In genomic region chr2:98333922-98334321, GRCh38 we compare ENCODE assay signal across 1 cellular context.
TF ChIP-seq lines count a peak whose summit lies in the region.

No MANE protein-coding gene starts in this region.

TF ChIP-seq in HepG2, 621 proteins besides CTCF, POLR2A, EP300 and RAD21 (continued from another document):
- TF ChIP-seq TERF1 (CRISPR knock-in tag; IDR thresholded peaks at IDR 0.05) (no peak), ZFP82 (CRISPR knock-in tag; IDR thresholded peaks at IDR 0.05; ENCODE audit: borderline replicate concordance) (no peak), ZEB1 (IDR thresholded peaks at IDR 0.05; ENCODE audit: insufficient replicate concordance, low read depth) (no peak), HNF4G (IDR thresholded peaks at IDR 0.05; ENCODE audit: borderline replicate concordance, low read depth, low read length) (no peak), HNF4G (CRISPR knock-in tag; IDR thresholded peaks at IDR 0.05; ENCODE audit: borderline replicate concordance, low read depth) (no peak), TAF1 (CRISPR knock-in tag; IDR thresholded peaks at IDR 0.05) (no peak), ZNF691 (CRISPR knock-in tag; IDR thresholded peaks at IDR 0.05; ENCODE audit: borderline replicate concordance, low read depth) (no peak), PHF21A (CRISPR knock-in tag; IDR thresholded peaks at IDR 0.05) (no peak), ZNF570 (CRISPR knock-in tag; IDR thresholded peaks at IDR 0.05; ENCODE audit: borderline replicate concordance) (no peak), ZNF136 (CRISPR knock-in tag; IDR thresholded peaks at IDR 0.05; ENCODE audit: low read depth) (no peak), SETDB1 (CRISPR knock-in tag; IDR thresholded peaks at IDR 0.05; ENCODE audit: borderline replicate concordance) (no peak), JUN (CRISPR knock-in tag; IDR thresholded peaks at IDR 0.05) (no peak)
